Comparison of ENCODE assay signal across 12 cellular contexts in the genomic region with DNA sequence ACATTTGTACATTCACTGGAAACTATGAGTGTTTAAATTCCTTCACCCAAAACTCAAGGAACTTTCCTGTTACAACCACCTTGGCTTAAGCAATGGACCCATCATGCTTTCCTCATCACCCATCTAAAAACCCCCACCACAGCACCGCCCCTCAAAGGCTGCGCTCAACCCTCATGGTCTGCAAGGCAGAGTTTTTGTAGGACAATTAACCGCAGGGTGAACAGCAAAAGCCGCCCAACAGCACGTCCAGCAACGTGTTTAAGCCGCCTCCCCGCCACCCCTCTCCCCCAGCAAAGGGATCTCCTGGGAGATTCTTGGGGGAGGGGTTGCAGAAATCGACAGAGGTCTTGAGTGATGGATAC. TPM values are rescaled to one million over a fixed set of nuclear protein-coding genes. Genes with fewer than 3 reads are reported as not detected.
DNase-seq lines count a peak whose midpoint lies in the region; ATAC-seq and TF ChIP-seq lines count a peak whose summit lies in the region.
"Had no signal": no experiment of that assay in that cellular context is flagged by ENCODE, and none has a peak within 500 bp of the region (broad histone marks: within the 10 kb centered on the region; RNA-seq: fewer than 3 reads in every experiment).

No MANE protein-coding gene starts in this region.

- H3K4me1 ChIP-seq in right cardiac atrium (ENCODE audit: control insufficient read depth, insufficient read depth, low read length) (peaks cover 2% of the 10 kb centered on the region), endodermal cell (ENCODE audit: control insufficient read depth, insufficient read depth, low read length) (peaks cover 6% of the 10 kb centered on the region)

- H3K9me3 Mint-ChIP-seq in endodermal cell (peaks cover 3% of the 10 kb centered on the region), mesothelial cell of epicardium (peaks cover 4% of the 10 kb centered on the region), CD14-positive monocyte (peaks cover 0 to 16% (median 11%) of the 10 kb centered on the region in 7 donors)

- no peak for ATAC-seq in right cardiac atrium
- ATAC-seq in left ventricle myocardium superior = no peak
- ATAC-seq: stimulated activated memory B cell treated with anti-CD40 and anti-IgM and Interleukin-4, amounts not matched to agents 10 μg/mL and 1 μg/mL and 100 μg/mL, for 72 hours had no signal

- no peak overlapping the region for H3K27ac ChIP-seq in right cardiac atrium (ENCODE audit: low read length)
- no peak overlapping the region for H3K27ac ChIP-seq in endodermal cell (ENCODE audit: low read depth, low read length)
- H3K27ac ChIP-seq: ascending aorta had no signal

- H3K36me3 ChIP-seq in endodermal cell (ENCODE audit: control insufficient read depth, insufficient read depth, low read length) = peaks cover 24% of the 10 kb centered on the region
- H3K36me3 ChIP-seq: ascending aorta had no signal

- H3K9ac ChIP-seq in endodermal cell (ENCODE audit: extremely low read depth, low read length, poor library complexity, severe bottlenecking) = peak overlapping the region; percentile 87

- peak overlapping the region; percentile 88 for H3K4me3 Mint-ChIP-seq in endodermal cell
- H3K4me3 Mint-ChIP-seq in mesothelial cell of epicardium = peak overlapping the region; percentile 89
- H3K4me3 Mint-ChIP-seq in CD14-positive monocyte = peak overlapping the region in 1 of 2 donors; percentile 73
- H3K4me3 Mint-ChIP-seq: stimulated activated memory B cell treated with anti-CD40 and anti-IgM and Interleukin-4, amounts not matched to agents 10 μg/mL and 1 μg/mL and 100 μg/mL, for 72 hours had no signal

- DNase-seq in right cardiac atrium (no peak), left ventricle myocardium superior (no peak), endodermal cell (peak; percentile 76), mesothelial cell of epicardium (ENCODE audit: low spot score in 2 of 2, unreplicated experiment in 2 of 2) (no peak), CD14-positive monocyte (ENCODE audit: low spot score) (no peak), superior temporal gyrus (ENCODE audit: extremely low spot score) (no peak), DMS153 (lab: John Stamatoyannopoulos, UW) (no peak), NCI-H510A treated with DMSO at 0.1 percent for 48 hours (lab: John Stamatoyannopoulos, UW) (no peak)
- DNase-seq: activated CD4-positive, alpha-beta T cell treated with anti-CD3 and anti-CD28 coated beads, Interleukin-2, amount 50 U/mL, for 1 hour; C1 segment of cervical spinal cord had no signal

- peaks cover 9% of the 10 kb centered on the region for H3K36me3 Mint-ChIP-seq in endodermal cell (ENCODE audit: low read depth)
- no peaks in the 10 kb centered on the region for H3K36me3 Mint-ChIP-seq in mesothelial cell of epicardium
- no peaks in the 10 kb centered on the region for H3K36me3 Mint-ChIP-seq in CD14-positive monocyte
- H3K36me3 Mint-ChIP-seq: stimulated activated memory B cell treated with anti-CD40 and anti-IgM and Interleukin-4, amounts not matched to agents 10 μg/mL and 1 μg/mL and 100 μg/mL, for 72 hours had no signal

- no peaks in the 10 kb centered on the region for H3K27me3 ChIP-seq in right cardiac atrium (ENCODE audit: control insufficient read depth, insufficient read depth)
- H3K27me3 ChIP-seq in endodermal cell (ENCODE audit: control insufficient read depth, insufficient read depth, low read length, poor library complexity, severe bottlenecking) = no peaks in the 10 kb centered on the region

- H3K9me3 ChIP-seq in right cardiac atrium (ENCODE audit: control insufficient read depth, low read length) (no peaks in the 10 kb centered on the region), endodermal cell (ENCODE audit: control insufficient read depth, low read length) (peaks cover 5% of the 10 kb centered on the region)

- intact Hi-C loops in right cardiac atrium (cut with DNase I) = loop anchor here in 1 of 4 donors (10.0 kb wide), 1 partner anchor 173 kb away; no protein-coding TSS in a partner anchor
- intact Hi-C loops in left ventricle myocardium superior (cut with micrococcal nuclease) = loop anchor here (10.0 kb wide), 1 partner anchor 173 kb away; no protein-coding TSS in a partner anchor
- intact Hi-C loops in CD14-positive monocyte (cut with micrococcal nuclease) = no loop called here

- 35% methylated on average over 9 of the region's 9 CpGs for WGBS in right cardiac atrium
- 0 to 1% methylated on average over 2 to 9 of the region's 9 CpGs for WGBS in endodermal cell (ENCODE audit: insufficient coverage in 1 of 2, insufficient read length in 1 of 2), 2 experiments

- H3K4me1 Mint-ChIP-seq in endodermal cell (peaks cover 68% of the 10 kb centered on the region), mesothelial cell of epicardium (peaks cover 48% of the 10 kb centered on the region), CD14-positive monocyte (peaks cover 4% of the 10 kb centered on the region)

- H3K27me3 Mint-ChIP-seq in endodermal cell (ENCODE audit: insufficient read depth) (no peaks in the 10 kb centered on the region), mesothelial cell of epicardium (ENCODE audit: low read depth) (no peaks in the 10 kb centered on the region), CD14-positive monocyte (ENCODE audit: low read depth in 3 of 3) (peaks cover 54 to 77% (median 66%) of the 10 kb centered on the region in 3 donors)

- H3K4me3 ChIP-seq in right cardiac atrium (ENCODE audit: low read length) (peak overlapping the region; percentile 75), endodermal cell (ENCODE audit: low read length) (peak overlapping the region; percentile 97)

- H3K27ac Mint-ChIP-seq in endodermal cell (peak overlapping the region; percentile 89), mesothelial cell of epicardium (peak overlapping the region; percentile 90), CD14-positive monocyte (no peak overlapping the region)
- H3K27ac Mint-ChIP-seq: stimulated activated memory B cell treated with anti-CD40 and anti-IgM and Interleukin-4, amounts not matched to agents 10 μg/mL and 1 μg/mL and 100 μg/mL, for 72 hours had no signal

- no peak for TF ChIP-seq CTCF in endodermal cell (conservative IDR thresholded peaks at IDR 0.05)
- TF ChIP-seq CTCF in mesothelial cell of epicardium (IDR thresholded peaks at IDR 0.05; ENCODE audit: unreplicated experiment) = no peak
- no peak for TF ChIP-seq CTCF in CD14-positive monocyte (IDR thresholded peaks at IDR 0.05)

RNA-seq across cellular contexts. Expression of a gene that starts 2.0 kb away (rescaled TPM):
- 10 to 100 TPM; 33.7 to 38.9 (median 36.0) TPM for total RNA-seq in right cardiac atrium
- 20.1 TPM for polyA plus RNA-seq in right cardiac atrium
- total RNA-seq in left ventricle myocardium superior = 0.87 TPM
- 100 to 1,000 TPM; 104 to 160 TPM for total RNA-seq in endodermal cell
- polyA plus RNA-seq in endodermal cell (2013, experiment 1 of 2) = 39.8 TPM
- polyA plus RNA-seq in endodermal cell (2013, experiment 2 of 2) = 40.9 TPM
- total RNA-seq in mesothelial cell of epicardium = 36.7 to 41.0 TPM (median 39.7 TPM) in 3 replicates
- polyA plus RNA-seq in CD14-positive monocyte = not detected

Comparison
In these comparisons a context has a peak if more than half of its experiments do, and no peak if none do; other contexts are left out.
1. RNA of a gene that starts 2.0 kb away (total RNA-seq): 104 to 160 TPM in endodermal cell, 36.7 to 41.0 TPM in mesothelial cell of epicardium and 33.7 to 38.9 TPM in right cardiac atrium; 0.87 TPM in left ventricle myocardium superior (single experiment); every median in the first group is over 10 times any median in the second.
2. H3K27ac Mint-ChIP-seq: peak in endodermal cell (single experiment) and mesothelial cell of epicardium (single experiment); none in CD14-positive monocyte (0 of 7).